In genomic region chr9:67858871-67859270, GRCh38 we compare ENCODE assay signal across 10 cellular contexts. TPM values are rescaled to one million over a fixed set of nuclear protein-coding genes. Genes with fewer than 3 reads are reported as not detected.
DNase-seq lines count a peak whose midpoint lies in the region; ATAC-seq, FAIRE-seq and TF ChIP-seq lines count a peak whose summit lies in the region.
"Not testable (repeated sequence)": the region's sequence is repeated elsewhere in the genome, so short reads cannot be mapped to it uniquely, and the experiment has no call there.
"Had no signal": no experiment of that assay in that cellular context is flagged by ENCODE, and none has a peak within 500 bp of the region (broad histone marks: within the 10 kb centered on the region; RNA-seq: fewer than 3 reads in every experiment).

ANKRD20A1 (plus strand) TSS chr9:67858931; CDS start chr9:67859427, 496 bp downstream.

- TF ChIP-seq RAD21 in HepG2 (CRISPR knock-in tag; IDR thresholded peaks at IDR 0.05): not testable (repeated sequence)

- not testable (repeated sequence) for H2AFZ ChIP-seq in HepG2 (ENCODE audit: low read length)

- H3K27me3 ChIP-seq in HepG2 (ENCODE audit: control insufficient read depth in 1 of 2, insufficient read depth in 2 of 2, low read length in 2 of 2); prostate gland (replicated peaks; ENCODE audit: insufficient read depth): not testable (repeated sequence)

- not testable (repeated sequence) for TF ChIP-seq CTCF in choroid plexus epithelial cell (conservative IDR thresholded peaks at IDR 0.05; ENCODE audit: low read depth, low read length); HepG2 (CRISPR knock-in tag; IDR thresholded peaks at IDR 0.05); prostate gland (IDR thresholded peaks at IDR 0.05)

- WGBS in HepG2 (ENCODE audit: low lambda C conversion rate): no CpG with 5 or more reads among the region's 41 CpGs
- WGBS in prostate gland: no CpG with 5 or more reads among the region's 41 CpGs

- ATAC-seq in HepG2: peak; percentile 75

- H3K4me1 ChIP-seq in HepG2 (ENCODE audit: insufficient read depth, low read length); prostate gland (replicated peaks): not testable (repeated sequence)

- not testable (repeated sequence) for H3K79me2 ChIP-seq in HepG2 (ENCODE audit: insufficient read depth, low read length)

- not testable (repeated sequence) for TF ChIP-seq POLR2A in HepG2 (IDR thresholded peaks at IDR 0.05; ENCODE audit: insufficient read depth in 1 of 2, low read depth in 2 of 2, low read length in 2 of 2); prostate gland (IDR thresholded peaks at IDR 0.05)

- in situ Hi-C loops in SK-MEL-5 (cut with HindIII; ENCODE audit: low pct_unique_long_range_greater_than_20kb, low sequenced_read_pairs); HepG2 (cut with HindIII; ENCODE audit: extremely low pct_ligation_motif_present, low pct_unique_long_range_greater_than_20kb): not testable (repeated sequence)

- CTCF ChIA-PET in HepG2 (lab: Yijun Ruan, JAX; ENCODE audit: low intra/inter-chr PET ratio, low total read pairs): not testable (repeated sequence)

- POLR2A ChIA-PET in HepG2 (lab: Yijun Ruan, JAX): not testable (repeated sequence)

- not testable (repeated sequence) for H3K27ac ChIP-seq in HepG2 (ENCODE audit: extremely low read length, insufficient read depth, low read length); prostate gland

- peak; percentile 45 for DNase-seq in CD1c-positive myeloid dendritic cell (ENCODE audit: extremely low spot score)
- peak; percentile 24 for DNase-seq in HT-29 (ENCODE audit: low spot score)
- DNase-seq in SK-MEL-5 (ENCODE audit: low read depth, low spot score): peak; percentile 53
- peak; percentile 42 for DNase-seq in choroid plexus epithelial cell (ENCODE audit: low read depth)
- DNase-seq in foreskin melanocyte: peak; percentile 5
- DNase-seq in HepG2 (ENCODE audit: low spot score): peak; percentile 1
- peak; percentile 21 for DNase-seq in prostate gland (ENCODE audit: low spot score)

- TF ChIP-seq EP300 in HepG2 (IDR thresholded peaks at IDR 0.05; ENCODE audit: low read depth in 2 of 2, low read length in 2 of 2); HepG2 (CRISPR knock-in tag; IDR thresholded peaks at IDR 0.05; ENCODE audit: borderline replicate concordance): not testable (repeated sequence)

- intact Hi-C loops in HepG2 (cut with micrococcal nuclease; ENCODE audit: unreplicated experiment); prostate gland (cut with DNase I): not testable (repeated sequence)

- H3K36me3 ChIP-seq in HepG2 (replicated peaks in 1 of 2; ENCODE audit: control insufficient read depth in 1 of 2, insufficient read depth in 2 of 2, low read length in 2 of 2); prostate gland: not testable (repeated sequence)

- not testable (repeated sequence) for BruUV-seq in HepG2 (replicated peaks; lab: Mats Ljungman, UMichigan)

- H3K9me3 ChIP-seq in HepG2 (ENCODE audit: low read length); prostate gland: not testable (repeated sequence)

- H4K20me1 ChIP-seq in HepG2 (ENCODE audit: insufficient read depth, low read length): not testable (repeated sequence)

- H3K9ac ChIP-seq in HepG2 (ENCODE audit: insufficient read depth, low read depth, low read length): not testable (repeated sequence)

- not testable (repeated sequence) for H3K4me2 ChIP-seq in HepG2 (ENCODE audit: low read depth, low read length)

- not testable (repeated sequence) for H3K4me3 ChIP-seq in choroid plexus epithelial cell (ENCODE audit: low read depth, low read length); HepG2 (replicated peaks in 1 of 3; ENCODE audit: insufficient read depth in 1 of 3, low read depth in 2 of 3, low read length in 3 of 3)
- H3K4me3 ChIP-seq in prostate gland: peak within 1 kb of the TSS in 1 of 2 donors; percentile 8

- not testable (repeated sequence) for FAIRE-seq in HepG2 (lab: Jason Lieb, UNC)

TF ChIP-seq in HepG2, 621 proteins besides CTCF, POLR2A, EP300 and RAD21:
- TF ChIP-seq, protein P1, sequence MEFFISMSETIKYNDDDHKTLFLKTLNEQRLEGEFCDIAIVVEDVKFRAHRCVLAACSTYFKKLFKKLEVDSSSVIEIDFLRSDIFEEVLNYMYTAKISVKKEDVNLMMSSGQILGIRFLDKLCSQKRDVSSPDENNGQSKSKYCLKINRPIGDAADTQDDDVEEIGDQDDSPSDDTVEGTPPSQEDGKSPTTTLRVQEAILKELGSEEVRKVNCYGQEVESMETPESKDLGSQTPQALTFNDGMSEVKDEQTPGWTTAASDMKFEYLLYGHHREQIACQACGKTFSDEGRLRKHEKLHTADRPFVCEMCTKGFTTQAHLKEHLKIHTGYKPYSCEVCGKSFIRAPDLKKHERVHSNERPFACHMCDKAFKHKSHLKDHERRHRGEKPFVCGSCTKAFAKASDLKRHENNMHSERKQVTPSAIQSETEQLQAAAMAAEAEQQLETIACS (CRISPR knock-in tag; IDR thresholded peaks at IDR 0.05): peak; percentile 46; the same call in 1 of the 2 replicates
- TF ChIP-seq, protein P2, sequence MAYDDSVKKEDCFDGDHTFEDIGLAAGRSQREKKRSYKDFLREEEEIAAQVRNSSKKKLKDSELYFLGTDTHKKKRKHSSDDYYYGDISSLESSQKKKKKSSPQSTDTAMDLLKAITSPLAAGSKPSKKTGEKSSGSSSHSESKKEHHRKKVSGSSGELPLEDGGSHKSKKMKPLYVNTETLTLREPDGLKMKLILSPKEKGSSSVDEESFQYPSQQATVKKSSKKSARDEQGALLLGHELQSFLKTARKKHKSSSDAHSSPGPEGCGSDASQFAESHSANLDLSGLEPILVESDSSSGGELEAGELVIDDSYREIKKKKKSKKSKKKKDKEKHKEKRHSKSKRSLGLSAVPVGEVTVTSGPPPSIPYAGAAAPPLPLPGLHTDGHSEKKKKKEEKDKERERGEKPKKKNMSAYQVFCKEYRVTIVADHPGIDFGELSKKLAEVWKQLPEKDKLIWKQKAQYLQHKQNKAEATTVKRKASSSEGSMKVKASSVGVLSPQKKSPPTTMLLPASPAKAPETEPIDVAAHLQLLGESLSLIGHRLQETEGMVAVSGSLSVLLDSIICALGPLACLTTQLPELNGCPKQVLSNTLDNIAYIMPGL (CRISPR knock-in tag; IDR thresholded peaks at IDR 0.05; ENCODE audit: borderline replicate concordance in 1 of 2, low read depth in 1 of 2): 0 out of 4 replicates have a peak, but pooled peaks of 1 of the 2 experiments have one; percentile 27
- peak; percentile 51; the same call in 1 of the 2 replicates for TF ChIP-seq GABPB1 (CRISPR knock-in tag; IDR thresholded peaks at IDR 0.05)

RNA-seq across cellular contexts. Expression of gene ANKRD20A1, which starts in this region (rescaled TPM):
- not detected in 2 replicates for total RNA-seq in HT-29 (2014; rRNA removed; shearing (Covaris generic))
- total RNA-seq in SK-MEL-5 (2014; rRNA removed; shearing (Covaris generic)): 0.77 and 2.1 TPM in 2 replicates
- polyA plus RNA-seq in SK-MEL-5 (2015; cell fraction: cytosol; rRNA removed): 0.18 and 0.36 TPM in 2 replicates
- polyA plus RNA-seq in SK-MEL-5 (2015; cell fraction: nucleus; rRNA removed): 1.9 and 6.2 TPM in 2 replicates
- total RNA-seq in HepG2 (2016; rRNA removed; fragmentation: Illumina TruSeq; extraction: Trizol) (not detected in 2 replicates), prostate gland (1 to 10 TPM; 1.0 to 2.2 TPM)
- total RNA-seq in HepG2 (2016; cell fraction: cytosol; rRNA removed; fragmentation: Illumina TruSeq; extraction: Trizol; ENCODE audit: low read depth): not detected in 2 replicates
- total RNA-seq in HepG2 (2016; cell fraction: insoluble cytoplasmic fraction; rRNA removed; fragmentation: Illumina TruSeq; extraction: Trizol): not detected in 2 replicates
- not detected in 2 replicates for total RNA-seq in HepG2 (2016; cell fraction: membrane; rRNA removed; fragmentation: Illumina TruSeq; extraction: Trizol)
- total RNA-seq in HepG2 (2016; cell fraction: nucleus; rRNA removed; fragmentation: Illumina TruSeq; extraction: Trizol): not detected in 2 replicates
- not detected in 2 replicates for polyA plus RNA-seq in HepG2 (2011; rRNA removed)
- polyA plus RNA-seq in HepG2 (2011; cell fraction: cytosol; rRNA removed): not detected in 2 replicates
- polyA plus RNA-seq in HepG2 (2011; cell fraction: nucleus; rRNA removed): not detected in 2 replicates
- not detected in 2 replicates for polyA plus RNA-seq in HepG2 (2012)
- not detected in 2 replicates for polyA plus RNA-seq in HepG2 (2016; cell fraction: cytosol; fragmentation: Illumina TruSeq; extraction: Trizol; ENCODE audit: low read depth)
- 0.07 TPM in 1 of 2 replicates, not detected in the other for polyA plus RNA-seq in HepG2 (2016; cell fraction: insoluble cytoplasmic fraction; fragmentation: Illumina TruSeq; extraction: Trizol; ENCODE audit: low read depth)
- not detected in 2 replicates for polyA plus RNA-seq in HepG2 (2016; cell fraction: membrane; fragmentation: Illumina TruSeq; extraction: Trizol; ENCODE audit: low read depth)
- not detected in 2 replicates for polyA plus RNA-seq in HepG2 (2016; cell fraction: nucleus; fragmentation: Illumina TruSeq; extraction: Trizol; ENCODE audit: insufficient read depth, low read depth)
- polyA minus RNA-seq in HepG2 (2011; rRNA and poly(A)+ RNA removed; ENCODE audit: low replicate concordance): not detected in 2 replicates
- polyA minus RNA-seq in HepG2 (2011; cell fraction: cytosol; rRNA and poly(A)+ RNA removed): not detected in 2 replicates
- polyA minus RNA-seq in HepG2 (2011; cell fraction: nucleus; rRNA and poly(A)+ RNA removed): not detected in 2 replicates
- total RNA-seq: CD8-positive, alpha-beta memory T cell; M059J; SJSA1 had no signal

Comparison
In these comparisons a context has a peak if more than half of its experiments do, and no peak if none do; other contexts are left out.
1. Peak in DNase-seq in HT-29; RNA of the gene not detected or under 1 TPM.
2. Peak in DNase-seq and ATAC-seq in HepG2; RNA of the gene not detected or under 1 TPM.
3. DNase-seq: peak in every context shown above with its lines; median percentile 53 in SK-MEL-5; 45 in CD1c-positive myeloid dendritic cell; 42 in choroid plexus epithelial cell; 24 in HT-29; 21 in prostate gland; 5 in foreskin melanocyte; 1 in HepG2.